ENCODE assay signal across 1 cellular context in genomic region chr17:65137076-65137935, GRCh38.
TF ChIP-seq lines count a peak whose summit lies in the region.

Gene RGS9 (plus strand): TSS chr17:65137370. CDS start chr17:65137541, 171 bp downstream.

TF ChIP-seq in K562, 482 proteins besides CTCF, POLR2A, EP300 and RAD21 (continued from another document and continues in another):
- TF ChIP-seq MGA (IDR thresholded peaks at IDR 0.05): no peak; the same call in 1 of the 2 replicates
- TF ChIP-seq TSC22D4 (tag; IDR thresholded peaks at IDR 0.05): no peak
- no peak for TF ChIP-seq NR2F6 (CRISPR knock-in tag; IDR thresholded peaks at IDR 0.05)
- TF ChIP-seq, protein P1, sequence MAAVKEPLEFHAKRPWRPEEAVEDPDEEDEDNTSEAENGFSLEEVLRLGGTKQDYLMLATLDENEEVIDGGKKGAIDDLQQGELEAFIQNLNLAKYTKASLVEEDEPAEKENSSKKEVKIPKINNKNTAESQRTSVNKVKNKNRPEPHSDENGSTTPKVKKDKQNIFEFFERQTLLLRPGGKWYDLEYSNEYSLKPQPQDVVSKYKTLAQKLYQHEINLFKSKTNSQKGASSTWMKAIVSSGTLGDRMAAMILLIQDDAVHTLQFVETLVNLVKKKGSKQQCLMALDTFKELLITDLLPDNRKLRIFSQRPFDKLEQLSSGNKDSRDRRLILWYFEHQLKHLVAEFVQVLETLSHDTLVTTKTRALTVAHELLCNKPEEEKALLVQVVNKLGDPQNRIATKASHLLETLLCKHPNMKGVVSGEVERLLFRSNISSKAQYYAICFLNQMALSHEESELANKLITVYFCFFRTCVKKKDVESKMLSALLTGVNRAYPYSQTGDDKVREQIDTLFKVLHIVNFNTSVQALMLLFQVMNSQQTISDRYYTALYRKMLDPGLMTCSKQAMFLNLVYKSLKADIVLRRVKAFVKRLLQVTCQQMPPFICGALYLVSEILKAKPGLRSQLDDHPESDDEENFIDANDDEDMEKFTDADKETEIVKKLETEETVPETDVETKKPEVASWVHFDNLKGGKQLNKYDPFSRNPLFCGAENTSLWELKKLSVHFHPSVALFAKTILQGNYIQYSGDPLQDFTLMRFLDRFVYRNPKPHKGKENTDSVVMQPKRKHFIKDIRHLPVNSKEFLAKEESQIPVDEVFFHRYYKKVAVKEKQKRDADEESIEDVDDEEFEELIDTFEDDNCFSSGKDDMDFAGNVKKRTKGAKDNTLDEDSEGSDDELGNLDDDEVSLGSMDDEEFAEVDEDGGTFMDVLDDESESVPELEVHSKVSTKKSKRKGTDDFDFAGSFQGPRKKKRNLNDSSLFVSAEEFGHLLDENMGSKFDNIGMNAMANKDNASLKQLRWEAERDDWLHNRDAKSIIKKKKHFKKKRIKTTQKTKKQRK (IDR thresholded peaks at IDR 0.05; ENCODE audit: borderline replicate concordance, low read depth, low read length): no peak
- TF ChIP-seq, protein P2, sequence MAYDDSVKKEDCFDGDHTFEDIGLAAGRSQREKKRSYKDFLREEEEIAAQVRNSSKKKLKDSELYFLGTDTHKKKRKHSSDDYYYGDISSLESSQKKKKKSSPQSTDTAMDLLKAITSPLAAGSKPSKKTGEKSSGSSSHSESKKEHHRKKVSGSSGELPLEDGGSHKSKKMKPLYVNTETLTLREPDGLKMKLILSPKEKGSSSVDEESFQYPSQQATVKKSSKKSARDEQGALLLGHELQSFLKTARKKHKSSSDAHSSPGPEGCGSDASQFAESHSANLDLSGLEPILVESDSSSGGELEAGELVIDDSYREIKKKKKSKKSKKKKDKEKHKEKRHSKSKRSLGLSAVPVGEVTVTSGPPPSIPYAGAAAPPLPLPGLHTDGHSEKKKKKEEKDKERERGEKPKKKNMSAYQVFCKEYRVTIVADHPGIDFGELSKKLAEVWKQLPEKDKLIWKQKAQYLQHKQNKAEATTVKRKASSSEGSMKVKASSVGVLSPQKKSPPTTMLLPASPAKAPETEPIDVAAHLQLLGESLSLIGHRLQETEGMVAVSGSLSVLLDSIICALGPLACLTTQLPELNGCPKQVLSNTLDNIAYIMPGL (CRISPR knock-in tag; IDR thresholded peaks at IDR 0.05): no peak
- TF ChIP-seq, protein P3, sequence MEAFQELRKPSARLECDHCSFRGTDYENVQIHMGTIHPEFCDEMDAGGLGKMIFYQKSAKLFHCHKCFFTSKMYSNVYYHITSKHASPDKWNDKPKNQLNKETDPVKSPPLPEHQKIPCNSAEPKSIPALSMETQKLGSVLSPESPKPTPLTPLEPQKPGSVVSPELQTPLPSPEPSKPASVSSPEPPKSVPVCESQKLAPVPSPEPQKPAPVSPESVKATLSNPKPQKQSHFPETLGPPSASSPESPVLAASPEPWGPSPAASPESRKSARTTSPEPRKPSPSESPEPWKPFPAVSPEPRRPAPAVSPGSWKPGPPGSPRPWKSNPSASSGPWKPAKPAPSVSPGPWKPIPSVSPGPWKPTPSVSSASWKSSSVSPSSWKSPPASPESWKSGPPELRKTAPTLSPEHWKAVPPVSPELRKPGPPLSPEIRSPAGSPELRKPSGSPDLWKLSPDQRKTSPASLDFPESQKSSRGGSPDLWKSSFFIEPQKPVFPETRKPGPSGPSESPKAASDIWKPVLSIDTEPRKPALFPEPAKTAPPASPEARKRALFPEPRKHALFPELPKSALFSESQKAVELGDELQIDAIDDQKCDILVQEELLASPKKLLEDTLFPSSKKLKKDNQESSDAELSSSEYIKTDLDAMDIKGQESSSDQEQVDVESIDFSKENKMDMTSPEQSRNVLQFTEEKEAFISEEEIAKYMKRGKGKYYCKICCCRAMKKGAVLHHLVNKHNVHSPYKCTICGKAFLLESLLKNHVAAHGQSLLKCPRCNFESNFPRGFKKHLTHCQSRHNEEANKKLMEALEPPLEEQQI (IDR thresholded peaks at IDR 0.05): no peak
- TF ChIP-seq ZFP1 (CRISPR knock-in tag; IDR thresholded peaks at IDR 0.05): no peak
- TF ChIP-seq, protein P4, sequence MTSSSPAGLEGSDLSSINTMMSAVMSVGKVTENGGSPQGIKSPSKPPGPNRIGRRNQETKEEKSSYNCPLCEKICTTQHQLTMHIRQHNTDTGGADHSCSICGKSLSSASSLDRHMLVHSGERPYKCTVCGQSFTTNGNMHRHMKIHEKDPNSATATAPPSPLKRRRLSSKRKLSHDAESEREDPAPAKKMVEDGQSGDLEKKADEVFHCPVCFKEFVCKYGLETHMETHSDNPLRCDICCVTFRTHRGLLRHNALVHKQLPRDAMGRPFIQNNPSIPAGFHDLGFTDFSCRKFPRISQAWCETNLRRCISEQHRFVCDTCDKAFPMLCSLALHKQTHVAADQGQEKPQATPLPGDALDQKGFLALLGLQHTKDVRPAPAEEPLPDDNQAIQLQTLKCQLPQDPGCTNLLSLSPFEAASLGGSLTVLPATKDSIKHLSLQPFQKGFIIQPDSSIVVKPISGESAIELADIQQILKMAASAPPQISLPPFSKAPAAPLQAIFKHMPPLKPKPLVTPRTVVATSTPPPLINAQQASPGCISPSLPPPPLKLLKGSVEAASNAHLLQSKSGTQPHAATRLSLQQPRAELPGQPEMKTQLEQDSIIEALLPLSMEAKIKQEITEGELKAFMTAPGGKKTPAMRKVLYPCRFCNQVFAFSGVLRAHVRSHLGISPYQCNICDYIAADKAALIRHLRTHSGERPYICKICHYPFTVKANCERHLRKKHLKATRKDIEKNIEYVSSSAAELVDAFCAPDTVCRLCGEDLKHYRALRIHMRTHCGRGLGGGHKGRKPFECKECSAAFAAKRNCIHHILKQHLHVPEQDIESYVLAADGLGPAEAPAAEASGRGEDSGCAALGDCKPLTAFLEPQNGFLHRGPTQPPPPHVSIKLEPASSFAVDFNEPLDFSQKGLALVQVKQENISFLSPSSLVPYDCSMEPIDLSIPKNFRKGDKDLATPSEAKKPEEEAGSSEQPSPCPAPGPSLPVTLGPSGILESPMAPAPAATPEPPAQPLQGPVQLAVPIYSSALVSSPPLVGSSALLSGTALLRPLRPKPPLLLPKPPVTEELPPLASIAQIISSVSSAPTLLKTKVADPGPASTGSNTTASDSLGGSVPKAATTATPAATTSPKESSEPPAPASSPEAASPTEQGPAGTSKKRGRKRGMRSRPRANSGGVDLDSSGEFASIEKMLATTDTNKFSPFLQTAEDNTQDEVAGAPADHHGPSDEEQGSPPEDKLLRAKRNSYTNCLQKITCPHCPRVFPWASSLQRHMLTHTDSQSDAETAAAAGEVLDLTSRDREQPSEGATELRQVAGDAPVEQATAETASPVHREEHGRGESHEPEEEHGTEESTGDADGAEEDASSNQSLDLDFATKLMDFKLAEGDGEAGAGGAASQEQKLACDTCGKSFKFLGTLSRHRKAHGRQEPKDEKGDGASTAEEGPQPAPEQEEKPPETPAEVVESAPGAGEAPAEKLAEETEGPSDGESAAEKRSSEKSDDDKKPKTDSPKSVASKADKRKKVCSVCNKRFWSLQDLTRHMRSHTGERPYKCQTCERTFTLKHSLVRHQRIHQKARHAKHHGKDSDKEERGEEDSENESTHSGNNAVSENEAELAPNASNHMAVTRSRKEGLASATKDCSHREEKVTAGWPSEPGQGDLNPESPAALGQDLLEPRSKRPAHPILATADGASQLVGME (CRISPR knock-in tag; IDR thresholded peaks at IDR 0.05): no peak
- TF ChIP-seq CAMTA2 (CRISPR knock-in tag; conservative IDR thresholded peaks at IDR 0.05): no peak
- no peak for TF ChIP-seq POLR3A (IDR thresholded peaks at IDR 0.05; ENCODE audit: borderline replicate concordance, extremely low read depth, insufficient read depth, insufficient read length)
- TF ChIP-seq FUS (optimal IDR thresholded peaks at IDR 0.05; ENCODE audit: low read depth, low read length): no peak
- TF ChIP-seq, protein P5, sequence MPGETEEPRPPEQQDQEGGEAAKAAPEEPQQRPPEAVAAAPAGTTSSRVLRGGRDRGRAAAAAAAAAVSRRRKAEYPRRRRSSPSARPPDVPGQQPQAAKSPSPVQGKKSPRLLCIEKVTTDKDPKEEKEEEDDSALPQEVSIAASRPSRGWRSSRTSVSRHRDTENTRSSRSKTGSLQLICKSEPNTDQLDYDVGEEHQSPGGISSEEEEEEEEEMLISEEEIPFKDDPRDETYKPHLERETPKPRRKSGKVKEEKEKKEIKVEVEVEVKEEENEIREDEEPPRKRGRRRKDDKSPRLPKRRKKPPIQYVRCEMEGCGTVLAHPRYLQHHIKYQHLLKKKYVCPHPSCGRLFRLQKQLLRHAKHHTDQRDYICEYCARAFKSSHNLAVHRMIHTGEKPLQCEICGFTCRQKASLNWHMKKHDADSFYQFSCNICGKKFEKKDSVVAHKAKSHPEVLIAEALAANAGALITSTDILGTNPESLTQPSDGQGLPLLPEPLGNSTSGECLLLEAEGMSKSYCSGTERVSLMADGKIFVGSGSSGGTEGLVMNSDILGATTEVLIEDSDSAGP (CRISPR knock-in tag; IDR thresholded peaks at IDR 0.05): no peak
- TF ChIP-seq CBX5 (IDR thresholded peaks at IDR 0.05; ENCODE audit: borderline replicate concordance, low read depth): no peak
- TF ChIP-seq DDX20 (tag; IDR thresholded peaks at IDR 0.05; ENCODE audit: low read depth): no peak
- TF ChIP-seq MBD1 (CRISPR knock-in tag; IDR thresholded peaks at IDR 0.05): no peak
- TF ChIP-seq ARID2 (IDR thresholded peaks at IDR 0.05): peak; percentile 42; the same call in 1 of the 2 replicates
